Comparison of ENCODE assay signal across 24 cellular contexts in genomic region chr1:178484698-178485225, GRCh38. TPM values are rescaled to one million over a fixed set of nuclear protein-coding genes. Genes with fewer than 3 reads are reported as not detected.
DNase-seq lines count a peak whose midpoint lies in the region; ATAC-seq, FAIRE-seq and TF ChIP-seq lines count a peak whose summit lies in the region.
"Had no signal": no experiment of that assay in that cellular context is flagged by ENCODE, and none has a peak within 500 bp of the region (broad histone marks: within the 10 kb centered on the region; RNA-seq: fewer than 3 reads in every experiment).

No MANE protein-coding gene starts in this region.

- CTCF ChIA-PET in activated B cell treated with CpG ODN at 0.5 μM for 24 hours (lab: Charles Lee), result interaction anchor here (0.7 kb wide), 1 partner anchor 10 kb away, joined by 3 read pairs; no protein-coding TSS in a partner anchor

- no peak for FAIRE-seq in GM12892 (lab: Jason Lieb, UNC)
- FAIRE-seq: RCC 7860 had no signal

- DNase-seq in activated B cell treated with CpG ODN at 0.5 μM for 24 hours, result no peak
- DNase-seq in fibroblast of mammary gland (ENCODE audit: low read depth), result peak; percentile 19
- no peak for DNase-seq in GM12892 (ENCODE audit: insufficient read length)
- no peak for DNase-seq in stimulated activated CD4-positive, alpha-beta T cell treated with anti-CD3 and anti-CD28 coated beads, Interleukin-2, amount 100 ng/mL, for 48 hours
- DNase-seq: ACHN, AML-193, DMS53, GDM1, HCEC 1CT, Karpas-422, NCI-H1417, NCI-H1694 treated with DMSO at 0.1 percent for 48 hours, NCI-H2081 treated with DMSO at 0.1 percent for 48 hours, NCI-H2171 treated with DMSO at 0.1 percent for 48 hours, NCI-H524 treated with DMSO at 0.1 percent for 48 hours, NCI-H82 had no signal

- H3K27me3 Mint-ChIP-seq in activated B cell treated with CpG ODN at 0.5 μM for 24 hours, result peaks cover 4% of the 10 kb centered on the region
- peaks cover 19% of the 10 kb centered on the region for H3K27me3 Mint-ChIP-seq in stimulated activated memory B cell treated with anti-CD40 and anti-IgM and Interleukin-4, amounts not matched to agents 10 μg/mL and 1 μg/mL and 100 μg/mL, for 72 hours

- no peaks in the 10 kb centered on the region for H3K9me3 Mint-ChIP-seq in activated B cell treated with CpG ODN at 0.5 μM for 24 hours
- H3K9me3 Mint-ChIP-seq in stimulated activated memory B cell treated with anti-CD40 and anti-IgM and Interleukin-4, amounts not matched to agents 10 μg/mL and 1 μg/mL and 100 μg/mL, for 72 hours, result no peaks in the 10 kb centered on the region
- H3K9me3 Mint-ChIP-seq: GM23338 had no signal

- peak overlapping the region in 2 of 10 experiments; percentile 3 to 9; a peak in 1 of 20 replicates for H3K4me3 ChIP-seq in BLaER1 treated with 17β-estradiol and CSF1 and Interleukin-3, amounts not matched to agents 10 nM and 100 nM
- H3K4me3 ChIP-seq in fibroblast of mammary gland (ENCODE audit: control insufficient read depth, low read depth, low read length), result no peak overlapping the region
- H3K4me3 ChIP-seq: GM23338 had no signal

- TF ChIP-seq CTCF in activated B cell treated with CpG ODN at 0.5 μM for 24 hours (IDR thresholded peaks at IDR 0.05) (no peak), fibroblast of mammary gland (conservative IDR thresholded peaks at IDR 0.05; ENCODE audit: control insufficient read depth, insufficient read depth, low read depth, low read length) (no peak)

- H3K27ac Mint-ChIP-seq in activated B cell treated with CpG ODN at 0.5 μM for 24 hours, result peak overlapping the region; percentile 57
- peak overlapping the region; percentile 69 for H3K27ac Mint-ChIP-seq in stimulated activated memory B cell treated with anti-CD40 and anti-IgM and Interleukin-4, amounts not matched to agents 10 μg/mL and 1 μg/mL and 100 μg/mL, for 72 hours
- H3K27ac Mint-ChIP-seq: GM23338 had no signal

- no peaks in the 10 kb centered on the region; a peak in 1 of 22 replicates for H3K27me3 ChIP-seq in BLaER1 treated with 17β-estradiol and CSF1 and Interleukin-3, amounts not matched to agents 10 nM and 100 nM

- H4K20me1 ChIP-seq in BLaER1 treated with 17β-estradiol and CSF1 and Interleukin-3, amounts not matched to agents 10 nM and 100 nM, result no peaks in the 10 kb centered on the region

- intact Hi-C loops in activated B cell treated with CpG ODN at 0.5 μM for 24 hours (cut with micrococcal nuclease), result no loop called here

- peak overlapping the region; percentile 75 to 92 (median 82) for H3K4me2 ChIP-seq in BLaER1 treated with 17β-estradiol and CSF1 and Interleukin-3, amounts not matched to agents 10 nM and 100 nM
- H3K4me2 ChIP-seq: GM23338 had no signal

- POLR2A ChIA-PET in activated B cell treated with CpG ODN at 0.5 μM for 24 hours (lab: Charles Lee), result no interaction called here

- H3K9me3 ChIP-seq in BLaER1 treated with 17β-estradiol and CSF1 and Interleukin-3, amounts not matched to agents 10 nM and 100 nM (replicated peaks in 1 of 11), result peaks cover 0 to 17% (median 11%) of the 10 kb centered on the region in 11 experiments; a peak in 10 of 22 replicates

- ATAC-seq in activated B cell treated with CpG ODN at 0.5 μM for 24 hours (ENCODE audit: low read depth), result no peak
- ATAC-seq in stimulated activated memory B cell treated with anti-CD40 and anti-IgM and Interleukin-4, amounts not matched to agents 10 μg/mL and 1 μg/mL and 100 μg/mL, for 72 hours, result no peak
- no peak for ATAC-seq in GM18502 (IDR thresholded peaks at IDR 0.05; ENCODE audit: poor library complexity, unreplicated experiment)
- ATAC-seq: GM23338 had no signal

- H3K4me3 Mint-ChIP-seq in activated B cell treated with CpG ODN at 0.5 μM for 24 hours, result no peak overlapping the region
- H3K4me3 Mint-ChIP-seq in stimulated activated memory B cell treated with anti-CD40 and anti-IgM and Interleukin-4, amounts not matched to agents 10 μg/mL and 1 μg/mL and 100 μg/mL, for 72 hours, result no peak overlapping the region
- H3K4me3 Mint-ChIP-seq: GM23338 had no signal

- H3K9ac ChIP-seq in BLaER1 treated with 17β-estradiol and CSF1 and Interleukin-3, amounts not matched to agents 10 nM and 100 nM, result peak overlapping the region in 8 of 11 experiments; percentile 38 to 84 (median 76); a peak in 15 of 22 replicates

- H3K4me1 Mint-ChIP-seq in activated B cell treated with CpG ODN at 0.5 μM for 24 hours, result peaks cover 34% of the 10 kb centered on the region
- H3K4me1 Mint-ChIP-seq in stimulated activated memory B cell treated with anti-CD40 and anti-IgM and Interleukin-4, amounts not matched to agents 10 μg/mL and 1 μg/mL and 100 μg/mL, for 72 hours, result peaks cover 25% of the 10 kb centered on the region

- no peak for TF ChIP-seq POLR2A in GM12892 (IDR thresholded peaks at IDR 0.05; ENCODE audit: low read depth, low read length)

- no peaks in the 10 kb centered on the region for H3K36me3 Mint-ChIP-seq in activated B cell treated with CpG ODN at 0.5 μM for 24 hours (ENCODE audit: low read depth)
- no peaks in the 10 kb centered on the region for H3K36me3 Mint-ChIP-seq in stimulated activated memory B cell treated with anti-CD40 and anti-IgM and Interleukin-4, amounts not matched to agents 10 μg/mL and 1 μg/mL and 100 μg/mL, for 72 hours

- peaks cover 0 to 10% (median 0%) of the 10 kb centered on the region in 11 experiments; a peak in 3 of 22 replicates for H3K36me3 ChIP-seq in BLaER1 treated with 17β-estradiol and CSF1 and Interleukin-3, amounts not matched to agents 10 nM and 100 nM

- peak overlapping the region in 9 of 11 experiments; percentile 8 to 91 (median 87); a peak in 16 of 22 replicates for H3K27ac ChIP-seq in BLaER1 treated with 17β-estradiol and CSF1 and Interleukin-3, amounts not matched to agents 10 nM and 100 nM

- peaks cover 31 to 74% (median 63%) of the 10 kb centered on the region in 10 experiments for H3K4me1 ChIP-seq in BLaER1 treated with 17β-estradiol and CSF1 and Interleukin-3, amounts not matched to agents 10 nM and 100 nM

RNA-seq across cellular contexts. Expression of gene CLEC20A, which starts 12.0 kb away (rescaled TPM):
- 1.7 and 2.9 TPM in 2 replicates for total RNA-seq in activated B cell treated with CpG ODN at 0.5 μM for 24 hours
- polyA plus RNA-seq in GM12892 (2012; ENCODE audit: missing spikeins), result not detected
- total RNA-seq: GM23338, M059J, OCI-LY7, SK-MEL-5 had no signal
- polyA plus RNA-seq: GM23338 had no signal

RNA-seq across cellular contexts. Expression of gene TEX35, which starts 28.1 kb away (rescaled TPM):
- total RNA-seq in activated B cell treated with CpG ODN at 0.5 μM for 24 hours, result not detected in 2 replicates
- polyA plus RNA-seq in GM12892 (2012; ENCODE audit: missing spikeins), result not detected
- total RNA-seq: GM23338, M059J, OCI-LY7, SK-MEL-5 had no signal
- polyA plus RNA-seq: GM23338 had no signal
